26 cellular contexts compared by ENCODE assay signal in genomic region chr13:102198418-102199322, GRCh38.
DNase-seq lines count a peak whose midpoint lies in the region; ATAC-seq and TF ChIP-seq lines count a peak whose summit lies in the region.
"Had no signal": no experiment of that assay in that cellular context is flagged by ENCODE, and none has a peak within 500 bp of the region (broad histone marks: within the 10 kb centered on the region; RNA-seq: fewer than 3 reads in every experiment).

No MANE protein-coding gene starts in this region.

- POLR2A ChIA-PET in PC-3 (lab: Charles Lee; ENCODE audit: unreplicated experiment) = no interaction called here
- POLR2A ChIA-PET in CD4-positive, alpha-beta T cell (lab: Charles Lee) = no interaction called here

- intact Hi-C loops in PC-3 (cut with micrococcal nuclease) (no loop called here), testis (cut with DNase I; ENCODE audit: low total_unique reads) (no loop called here)
- intact Hi-C loops in CD4-positive, alpha-beta T cell (cut with DNase I, micrococcal nuclease) = no loop called here

- H3K9me2 ChIP-seq in PC-3 (replicated peaks; ENCODE audit: low read length) = no peaks in the 10 kb centered on the region

- H2BK120ac ChIP-seq in mesenchymal stem cell (ENCODE audit: low read depth, low read length) = no peak overlapping the region

- no peaks in the 10 kb centered on the region for H3K36me3 Mint-ChIP-seq in endothelial cell (ENCODE audit: low read depth, unreplicated experiment)
- H3K36me3 Mint-ChIP-seq in CD4-positive, alpha-beta T cell (ENCODE audit: low read depth) = no peaks in the 10 kb centered on the region
- H3K36me3 Mint-ChIP-seq: activated CD4-positive, alpha-beta memory T cell treated with anti-CD3 and anti-CD28 coated beads for 36 hours; neural progenitor cell had no signal

- H3K9me3 ChIP-seq in PC-3 (ENCODE audit: low read length) (no peaks in the 10 kb centered on the region), mesenchymal stem cell (ENCODE audit: control insufficient read depth, low read length) (no peaks in the 10 kb centered on the region), testis (no peaks in the 10 kb centered on the region)
- H3K9me3 ChIP-seq in CD4-positive, alpha-beta T cell (ENCODE audit: control insufficient read depth, low read length) = no peaks in the 10 kb centered on the region
- H3K9me3 ChIP-seq: gastrocnemius medialis, lower lobe of right lung, prostate gland, thyroid gland had no signal

- 91% methylated on average over 6 of the region's 7 CpGs for WGBS in mesenchymal stem cell
- WGBS in testis, 2 donors = 68 to 83% methylated on average over 7 of the region's 7 CpGs

- peak overlapping the region in 1 of 2 experiments; percentile 0 for H3K18ac ChIP-seq in mesenchymal stem cell (ENCODE audit: low read depth in 1 of 2, low read length in 2 of 2)

- H3K4me1 ChIP-seq in PC-3 (ENCODE audit: insufficient read depth, low read length) (no peaks in the 10 kb centered on the region; the same call in none of the 2 replicates), mesenchymal stem cell (ENCODE audit: control insufficient read depth, insufficient read depth, low read depth, low read length) (no peaks in the 10 kb centered on the region), testis (no peaks in the 10 kb centered on the region)
- H3K4me1 ChIP-seq: gastrocnemius medialis, lower lobe of right lung, neural progenitor cell, prostate gland, thyroid gland had no signal

- DNase-seq in HCEC 1CT (peak; percentile 57), PC-3 (peak; percentile 3), epithelial cell of esophagus (ENCODE audit: low read depth) (peak; percentile 36), mesenchymal stem cell (peak; percentile 50), endothelial cell (ENCODE audit: low spot score) (no peak), NCI-H146 treated with DMSO at 0.1 percent for 48 hours (lab: John Stamatoyannopoulos, UW; ENCODE audit: unreplicated experiment) (no peak), testis (no peak)
- no peak for DNase-seq in CD4-positive, alpha-beta T cell
- DNase-seq: activated CD4-positive, alpha-beta memory T cell treated with anti-CD3 and anti-CD28 coated beads for 36 hours; activated CD4-positive, CD25-positive, alpha-beta regulatory T cell; activated effector memory CD4-positive, alpha-beta T cell treated with anti-CD3 and anti-CD28 coated beads, Interleukin-2, amount 50 U/mL, for 16 hours; gastrocnemius medialis; hippocampal formation; KG1; lower lobe of right lung; NCI-H1048; NCI-H2029; NCI-H2227 treated with DMSO at 0.1 percent for 48 hours; stimulated activated CD4-positive, alpha-beta T cell treated with anti-CD3 and anti-CD28 coated beads, Interleukin-2, amount 100 ng/mL, for 48 hours; stimulated activated naive CD4-positive, alpha-beta T cell; thyroid gland had no signal

- no TSS peak for BruUV-seq in PC-3 (replicated peaks; lab: Mats Ljungman, UMichigan)

- H3F3A ChIP-seq in PC-3 (ENCODE audit: low read length, unreplicated experiment) = no peaks in the 10 kb centered on the region

- H4K91ac ChIP-seq in mesenchymal stem cell (ENCODE audit: low read length) = no peak overlapping the region

- no peaks in the 10 kb centered on the region for H3K36me3 ChIP-seq in PC-3 (ENCODE audit: low read depth, low read length)
- H3K36me3 ChIP-seq in mesenchymal stem cell (ENCODE audit: control insufficient read depth in 1 of 2, insufficient read depth in 2 of 2, low read depth in 1 of 2, low read length in 2 of 2) = no peaks in the 10 kb centered on the region
- no peaks in the 10 kb centered on the region for H3K36me3 ChIP-seq in testis (ENCODE audit: low read depth, missing control alignments)
- H3K36me3 ChIP-seq: cardiac muscle cell, gastrocnemius medialis, lower lobe of right lung, neural progenitor cell, prostate gland, thyroid gland had no signal

- no peak overlapping the region for H3K14ac ChIP-seq in mesenchymal stem cell (ENCODE audit: low read length in 2 of 2)

- H2BK5ac ChIP-seq in mesenchymal stem cell (ENCODE audit: low read depth, low read length, poor library complexity, severe bottlenecking) = no peak overlapping the region

- H3K79me1 ChIP-seq in mesenchymal stem cell (replicated peaks; ENCODE audit: low read length, poor library complexity, severe bottlenecking) = no peaks in the 10 kb centered on the region

- TF ChIP-seq POLR2A in testis (IDR thresholded peaks at IDR 0.05) = no peak

- no peak overlapping the region for H3K4me2 ChIP-seq in PC-3 (ENCODE audit: low read length)
- H3K4me2 ChIP-seq in mesenchymal stem cell (ENCODE audit: low read length, poor library complexity, severe bottlenecking) = no peak overlapping the region
- H3K4me2 ChIP-seq: neural progenitor cell had no signal

- H3K27me3 ChIP-seq in PC-3 (ENCODE audit: low read length) = peaks cover 17% of the 10 kb centered on the region
- H3K27me3 ChIP-seq in mesenchymal stem cell (ENCODE audit: control insufficient read depth in 1 of 2, insufficient read depth in 1 of 2, low read length in 2 of 2) = no peaks in the 10 kb centered on the region
- no peaks in the 10 kb centered on the region for H3K27me3 ChIP-seq in CD4-positive, alpha-beta T cell (ENCODE audit: control insufficient read depth, insufficient read depth, low read length)
- H3K27me3 ChIP-seq in testis = no peaks in the 10 kb centered on the region
- H3K27me3 ChIP-seq: cardiac muscle cell, gastrocnemius medialis, neural progenitor cell, thyroid gland had no signal

- TF ChIP-seq CTCF in PC-3 (conservative IDR thresholded peaks at IDR 0.05; ENCODE audit: low read depth, low read length) (no peak), epithelial cell of esophagus (IDR thresholded peaks at IDR 0.05; ENCODE audit: insufficient read depth, low read depth, low read length, missing control alignments) (no peak), endothelial cell (IDR thresholded peaks at IDR 0.05; ENCODE audit: unreplicated experiment) (no peak), testis (IDR thresholded peaks at IDR 0.05) (no peak)
- no peak for TF ChIP-seq CTCF in CD4-positive, alpha-beta T cell (IDR thresholded peaks at IDR 0.05)

- H2AFZ ChIP-seq in PC-3 (ENCODE audit: low read length) (no peak overlapping the region), mesenchymal stem cell (ENCODE audit: low read depth, low read length) (no peak overlapping the region)
- H2AFZ ChIP-seq: neural progenitor cell had no signal

- H3K79me2 ChIP-seq in PC-3 (ENCODE audit: low read length) = no peaks in the 10 kb centered on the region

- ATAC-seq in PC-3 = no peak
- no peak for ATAC-seq in CD4-positive, alpha-beta T cell (ENCODE audit: poor library complexity)
- ATAC-seq: gastrocnemius medialis, lower lobe of right lung had no signal

- no peak overlapping the region for H4K8ac ChIP-seq in mesenchymal stem cell (ENCODE audit: low read length)

- H3K4me3 Mint-ChIP-seq in endothelial cell (ENCODE audit: unreplicated experiment) = no peak overlapping the region
- no peak overlapping the region for H3K4me3 Mint-ChIP-seq in CD4-positive, alpha-beta T cell
- H3K4me3 Mint-ChIP-seq: activated CD4-positive, alpha-beta memory T cell treated with anti-CD3 and anti-CD28 coated beads for 36 hours; dendritic cell treated with granulocyte-macrophage colony-stimulating factor and Interleukin-4, amounts not matched to agents 40 ng/mL and 50 ng/mL, for 4 days; neural progenitor cell; T-helper 2 cell treated with Interferon-gamma antibody and Interleukin-4, amounts not matched to agents 5 μg/mL and 100 μg/mL, for 36 hours had no signal

- H3K9me3 Mint-ChIP-seq in endothelial cell (ENCODE audit: unreplicated experiment) = no peaks in the 10 kb centered on the region
- no peaks in the 10 kb centered on the region for H3K9me3 Mint-ChIP-seq in CD4-positive, alpha-beta T cell
- H3K9me3 Mint-ChIP-seq: activated CD4-positive, alpha-beta memory T cell treated with anti-CD3 and anti-CD28 coated beads for 36 hours; dendritic cell treated with granulocyte-macrophage colony-stimulating factor and Interleukin-4, amounts not matched to agents 40 ng/mL and 50 ng/mL, for 4 days; T-helper 2 cell treated with Interferon-gamma antibody and Interleukin-4, amounts not matched to agents 5 μg/mL and 100 μg/mL, for 36 hours had no signal

- H2BK12ac ChIP-seq in mesenchymal stem cell (ENCODE audit: low read length in 2 of 2) = no peak overlapping the region

- H3K4me3 ChIP-seq in PC-3 (ENCODE audit: low read length) = no peak overlapping the region
- no peak overlapping the region for H3K4me3 ChIP-seq in epithelial cell of esophagus (ENCODE audit: low read length)
- H3K4me3 ChIP-seq in mesenchymal stem cell (ENCODE audit: insufficient read depth in 1 of 2, low read depth in 1 of 2, low read length in 2 of 2) = no peak overlapping the region
- no peak overlapping the region for H3K4me3 ChIP-seq in testis
- H3K4me3 ChIP-seq: cardiac muscle cell, gastrocnemius medialis, lower lobe of right lung, neural progenitor cell, prostate gland, thyroid gland had no signal

- H2BK15ac ChIP-seq in mesenchymal stem cell (ENCODE audit: low read depth, poor library complexity, severe bottlenecking) = no peak overlapping the region

- peaks cover 2% of the 10 kb centered on the region for H3K27me3 Mint-ChIP-seq in endothelial cell (ENCODE audit: unreplicated experiment)
- no peaks in the 10 kb centered on the region for H3K27me3 Mint-ChIP-seq in CD4-positive, alpha-beta T cell
- H3K27me3 Mint-ChIP-seq: activated CD4-positive, alpha-beta memory T cell treated with anti-CD3 and anti-CD28 coated beads for 36 hours; dendritic cell treated with granulocyte-macrophage colony-stimulating factor and Interleukin-4, amounts not matched to agents 40 ng/mL and 50 ng/mL, for 4 days had no signal

- H3K4ac ChIP-seq in mesenchymal stem cell (ENCODE audit: low read depth in 1 of 2, low read length in 2 of 2) = no peak overlapping the region

- H4K20me1 ChIP-seq in PC-3 (ENCODE audit: low read length) = no peaks in the 10 kb centered on the region

- peaks cover 7% of the 10 kb centered on the region for H3K4me1 Mint-ChIP-seq in endothelial cell (ENCODE audit: unreplicated experiment)
- no peaks in the 10 kb centered on the region for H3K4me1 Mint-ChIP-seq in CD4-positive, alpha-beta T cell (ENCODE audit: low read depth)

- H2AK5ac ChIP-seq in mesenchymal stem cell (ENCODE audit: low read length, severe bottlenecking) = no peak overlapping the region

- no peak overlapping the region for H3K27ac ChIP-seq in PC-3 (ENCODE audit: low read length)
- no peak overlapping the region for H3K27ac ChIP-seq in mesenchymal stem cell (ENCODE audit: low read length, poor library complexity, severe bottlenecking)
- no peak overlapping the region for H3K27ac ChIP-seq in CD4-positive, alpha-beta T cell (ENCODE audit: low read depth, low read length)
- H3K27ac ChIP-seq in testis = no peak overlapping the region
- H3K27ac ChIP-seq: cardiac muscle cell, gastrocnemius medialis, lower lobe of right lung, neural progenitor cell, prostate gland, thyroid gland had no signal

- CTCF ChIA-PET in PC-3 (lab: Charles Lee) = interaction anchor here (0.5 kb wide), 1 partner anchor 602 kb away, joined by 3 read pairs; no protein-coding TSS in a partner anchor
- CTCF ChIA-PET in CD4-positive, alpha-beta T cell (lab: Charles Lee) = no interaction called here

- H3K9ac ChIP-seq in PC-3 (ENCODE audit: low read length) = no peak overlapping the region
- H3K9ac ChIP-seq in mesenchymal stem cell (ENCODE audit: low read length) = peak overlapping the region; percentile 17
- H3K9ac ChIP-seq: neural progenitor cell had no signal

- no peak overlapping the region for H3K23ac ChIP-seq in mesenchymal stem cell (ENCODE audit: low read length in 2 of 2)

- no peak overlapping the region for H3K27ac Mint-ChIP-seq in endothelial cell (ENCODE audit: unreplicated experiment)
- H3K27ac Mint-ChIP-seq in CD4-positive, alpha-beta T cell = no peak overlapping the region
- H3K27ac Mint-ChIP-seq: activated CD4-positive, alpha-beta memory T cell treated with anti-CD3 and anti-CD28 coated beads for 36 hours; dendritic cell treated with granulocyte-macrophage colony-stimulating factor and Interleukin-4, amounts not matched to agents 40 ng/mL and 50 ng/mL, for 4 days; neural progenitor cell; T-helper 2 cell treated with Interferon-gamma antibody and Interleukin-4, amounts not matched to agents 5 μg/mL and 100 μg/mL, for 36 hours had no signal

Comparison
In these comparisons a context has a peak if more than half of its experiments do, and no peak if none do; other contexts are left out.
1. DNase-seq: peak in HCEC 1CT (single experiment), PC-3 (single experiment), epithelial cell of esophagus (single experiment) and mesenchymal stem cell (single experiment); none in endothelial cell (single experiment), CD4-positive, alpha-beta T cell (0 of 10), NCI-H146 treated with DMSO at 0.1 percent for 48 hours (single experiment) and testis (single experiment).